In the genomic region with DNA sequence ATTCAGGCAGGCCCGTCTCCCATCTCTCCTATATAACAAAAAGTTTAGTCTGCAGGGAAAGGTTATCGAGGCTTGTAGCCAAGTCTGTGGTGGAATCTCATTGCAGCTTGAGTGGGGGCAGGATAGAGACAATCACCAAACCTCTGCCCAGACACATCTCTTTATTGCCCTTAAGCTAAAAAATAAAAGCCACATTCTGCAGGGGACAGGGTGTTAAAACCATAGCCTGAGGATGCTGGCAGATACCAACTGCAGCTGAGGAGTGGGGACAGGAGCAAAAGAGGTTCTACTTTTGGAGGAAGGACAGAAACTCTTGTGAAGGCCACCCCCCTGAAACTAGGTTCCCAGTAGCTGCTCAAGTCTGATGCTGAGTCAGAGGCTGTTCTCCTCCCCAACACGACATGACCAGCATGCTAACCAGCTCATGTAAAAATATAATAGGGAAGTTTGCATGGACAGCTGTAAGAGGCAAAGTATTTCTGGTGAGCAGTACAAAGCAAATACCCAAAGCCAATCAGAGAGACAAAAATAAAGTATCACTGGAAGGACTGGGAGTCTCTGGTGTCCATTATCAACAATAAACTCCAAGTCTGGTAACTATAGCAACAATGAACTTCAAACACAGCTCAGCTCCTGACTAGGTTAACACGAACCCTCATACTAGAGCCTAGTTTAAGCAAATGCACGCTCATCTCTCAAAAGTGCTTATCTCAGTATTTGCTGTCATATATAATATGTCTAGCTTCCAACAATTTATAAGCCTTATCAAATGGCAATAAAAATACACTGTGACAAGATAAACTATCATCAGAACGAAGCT, we compare ENCODE assay signal across 4 cellular contexts.
TF ChIP-seq lines count a peak whose summit lies in the region.

No MANE protein-coding gene starts in this region.

TF ChIP-seq in SK-N-SH treated with all-trans-retinoic acid at 6 μM for 48 hours, 23 proteins besides CTCF, POLR2A, EP300 and RAD21 (continues in another document):
- TF ChIP-seq, protein P1, sequence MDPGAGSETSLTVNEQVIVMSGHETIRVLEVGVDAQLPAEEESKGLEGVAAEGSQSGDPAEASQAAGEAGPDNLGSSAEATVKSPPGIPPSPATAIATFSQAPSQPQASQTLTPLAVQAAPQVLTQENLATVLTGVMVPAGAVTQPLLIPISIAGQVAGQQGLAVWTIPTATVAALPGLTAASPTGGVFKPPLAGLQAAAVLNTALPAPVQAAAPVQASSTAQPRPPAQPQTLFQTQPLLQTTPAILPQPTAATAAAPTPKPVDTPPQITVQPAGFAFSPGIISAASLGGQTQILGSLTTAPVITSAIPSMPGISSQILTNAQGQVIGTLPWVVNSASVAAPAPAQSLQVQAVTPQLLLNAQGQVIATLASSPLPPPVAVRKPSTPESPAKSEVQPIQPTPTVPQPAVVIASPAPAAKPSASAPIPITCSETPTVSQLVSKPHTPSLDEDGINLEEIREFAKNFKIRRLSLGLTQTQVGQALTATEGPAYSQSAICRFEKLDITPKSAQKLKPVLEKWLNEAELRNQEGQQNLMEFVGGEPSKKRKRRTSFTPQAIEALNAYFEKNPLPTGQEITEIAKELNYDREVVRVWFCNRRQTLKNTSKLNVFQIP (CRISPR knock-in tag; IDR thresholded peaks at IDR 0.05; ENCODE audit: borderline replicate concordance, low read depth): no peak
- no peak for TF ChIP-seq ZFP30 (CRISPR knock-in tag; IDR thresholded peaks at IDR 0.05)
- no peak for TF ChIP-seq ARNTL (CRISPR knock-in tag; IDR thresholded peaks at IDR 0.05; ENCODE audit: borderline replicate concordance, low read depth)
- no peak for TF ChIP-seq ZNF565 (CRISPR knock-in tag; conservative IDR thresholded peaks at IDR 0.05; ENCODE audit: low read depth)
- no peak for TF ChIP-seq RARB (CRISPR knock-in tag; IDR thresholded peaks at IDR 0.05)
- TF ChIP-seq, protein P2, sequence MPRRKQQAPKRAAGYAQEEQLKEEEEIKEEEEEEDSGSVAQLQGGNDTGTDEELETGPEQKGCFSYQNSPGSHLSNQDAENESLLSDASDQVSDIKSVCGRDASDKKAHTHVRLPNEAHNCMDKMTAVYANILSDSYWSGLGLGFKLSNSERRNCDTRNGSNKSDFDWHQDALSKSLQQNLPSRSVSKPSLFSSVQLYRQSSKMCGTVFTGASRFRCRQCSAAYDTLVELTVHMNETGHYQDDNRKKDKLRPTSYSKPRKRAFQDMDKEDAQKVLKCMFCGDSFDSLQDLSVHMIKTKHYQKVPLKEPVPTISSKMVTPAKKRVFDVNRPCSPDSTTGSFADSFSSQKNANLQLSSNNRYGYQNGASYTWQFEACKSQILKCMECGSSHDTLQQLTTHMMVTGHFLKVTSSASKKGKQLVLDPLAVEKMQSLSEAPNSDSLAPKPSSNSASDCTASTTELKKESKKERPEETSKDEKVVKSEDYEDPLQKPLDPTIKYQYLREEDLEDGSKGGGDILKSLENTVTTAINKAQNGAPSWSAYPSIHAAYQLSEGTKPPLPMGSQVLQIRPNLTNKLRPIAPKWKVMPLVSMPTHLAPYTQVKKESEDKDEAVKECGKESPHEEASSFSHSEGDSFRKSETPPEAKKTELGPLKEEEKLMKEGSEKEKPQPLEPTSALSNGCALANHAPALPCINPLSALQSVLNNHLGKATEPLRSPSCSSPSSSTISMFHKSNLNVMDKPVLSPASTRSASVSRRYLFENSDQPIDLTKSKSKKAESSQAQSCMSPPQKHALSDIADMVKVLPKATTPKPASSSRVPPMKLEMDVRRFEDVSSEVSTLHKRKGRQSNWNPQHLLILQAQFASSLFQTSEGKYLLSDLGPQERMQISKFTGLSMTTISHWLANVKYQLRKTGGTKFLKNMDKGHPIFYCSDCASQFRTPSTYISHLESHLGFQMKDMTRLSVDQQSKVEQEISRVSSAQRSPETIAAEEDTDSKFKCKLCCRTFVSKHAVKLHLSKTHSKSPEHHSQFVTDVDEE (CRISPR knock-in tag; IDR thresholded peaks at IDR 0.05): no peak
- TF ChIP-seq PPARA (CRISPR knock-in tag; IDR thresholded peaks at IDR 0.05; ENCODE audit: borderline replicate concordance): no peak

TF ChIP-seq in SK-N-SH, 30 proteins besides CTCF, POLR2A, EP300 and RAD21:
- TF ChIP-seq EZH2phosphoT487 (IDR thresholded peaks at IDR 0.05; ENCODE audit: borderline replicate concordance, low read depth) (no peak), FOXJ3 (CRISPR knock-in tag; IDR thresholded peaks at IDR 0.05) (no peak), ELF1 (IDR thresholded peaks at IDR 0.05) (no peak), FOSL2 (IDR thresholded peaks at IDR 0.05; ENCODE audit: borderline replicate concordance, low read depth) (no peak), SMC3 (IDR thresholded peaks at IDR 0.05; ENCODE audit: low read depth, low read length) (no peak), SIN3A (IDR thresholded peaks at IDR 0.05; ENCODE audit: borderline replicate concordance, low read depth, low read length) (no peak), NRF1 (IDR thresholded peaks at IDR 0.05; ENCODE audit: low read depth, low read length) (no peak)
- TF ChIP-seq, protein P3, sequence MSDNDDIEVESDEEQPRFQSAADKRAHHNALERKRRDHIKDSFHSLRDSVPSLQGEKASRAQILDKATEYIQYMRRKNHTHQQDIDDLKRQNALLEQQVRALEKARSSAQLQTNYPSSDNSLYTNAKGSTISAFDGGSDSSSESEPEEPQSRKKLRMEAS (IDR thresholded peaks at IDR 0.05; ENCODE audit: low read depth): no peak

TF ChIP-seq in K562, 482 proteins besides CTCF, POLR2A, EP300 and RAD21 (continued from another document):
- TF ChIP-seq RFX1 (IDR thresholded peaks at IDR 0.05) (peak; percentile 89), MAFF (IDR thresholded peaks at IDR 0.05; ENCODE audit: low read length) (peak; percentile 18; the same call in 1 of the 2 replicates), FOXK2 (conservative IDR thresholded peaks at IDR 0.05 in 1 of 2, IDR thresholded peaks at IDR 0.05 in 1 of 2; ENCODE audit: low read depth in 2 of 2) (peak in 1 of 2 experiments; percentile 71; a peak in 1 of 4 replicates), BHLHE40 (IDR thresholded peaks at IDR 0.05; ENCODE audit: low read length) (peak; percentile 7; the same call in 1 of the 2 replicates), JUND (IDR thresholded peaks at IDR 0.05; ENCODE audit: borderline replicate concordance, low read depth, low read length) (peak; percentile 49; the same call in 1 of the 2 replicates), JUND (tag; IDR thresholded peaks at IDR 0.05; ENCODE audit: borderline replicate concordance, low read depth, low read length) (peak; percentile 63; the same call in 2 of the 3 replicates), RBM34 (IDR thresholded peaks at IDR 0.05; ENCODE audit: borderline replicate concordance, insufficient read depth, low read length) (no peak), MAFK (IDR thresholded peaks at IDR 0.05; ENCODE audit: low read length) (peak; percentile 60; the same call in 1 of the 2 replicates), ZNF79 (CRISPR knock-in tag; IDR thresholded peaks at IDR 0.05; ENCODE audit: low read depth) (no peak), SP1 (CRISPR knock-in tag; IDR thresholded peaks at IDR 0.05) (no peak), NFE2 (IDR thresholded peaks at IDR 0.05; ENCODE audit: low read depth) (peak; percentile 68), ZC3H4 (CRISPR knock-in tag; IDR thresholded peaks at IDR 0.05; ENCODE audit: borderline replicate concordance) (no peak), KLF1 (tag; IDR thresholded peaks at IDR 0.05) (no peak), C11orf30 (IDR thresholded peaks at IDR 0.05; ENCODE audit: low read depth) (peak; percentile 40; the same call in 1 of the 2 replicates), ATF7 (IDR thresholded peaks at IDR 0.05) (peak; percentile 61; the same call in 1 of the 2 replicates)
- TF ChIP-seq, protein P4, sequence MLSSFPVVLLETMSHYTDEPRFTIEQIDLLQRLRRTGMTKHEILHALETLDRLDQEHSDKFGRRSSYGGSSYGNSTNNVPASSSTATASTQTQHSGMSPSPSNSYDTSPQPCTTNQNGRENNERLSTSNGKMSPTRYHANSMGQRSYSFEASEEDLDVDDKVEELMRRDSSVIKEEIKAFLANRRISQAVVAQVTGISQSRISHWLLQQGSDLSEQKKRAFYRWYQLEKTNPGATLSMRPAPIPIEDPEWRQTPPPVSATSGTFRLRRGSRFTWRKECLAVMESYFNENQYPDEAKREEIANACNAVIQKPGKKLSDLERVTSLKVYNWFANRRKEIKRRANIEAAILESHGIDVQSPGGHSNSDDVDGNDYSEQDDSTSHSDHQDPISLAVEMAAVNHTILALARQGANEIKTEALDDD (IDR thresholded peaks at IDR 0.05): peak; percentile 90
- TF ChIP-seq, protein P5, sequence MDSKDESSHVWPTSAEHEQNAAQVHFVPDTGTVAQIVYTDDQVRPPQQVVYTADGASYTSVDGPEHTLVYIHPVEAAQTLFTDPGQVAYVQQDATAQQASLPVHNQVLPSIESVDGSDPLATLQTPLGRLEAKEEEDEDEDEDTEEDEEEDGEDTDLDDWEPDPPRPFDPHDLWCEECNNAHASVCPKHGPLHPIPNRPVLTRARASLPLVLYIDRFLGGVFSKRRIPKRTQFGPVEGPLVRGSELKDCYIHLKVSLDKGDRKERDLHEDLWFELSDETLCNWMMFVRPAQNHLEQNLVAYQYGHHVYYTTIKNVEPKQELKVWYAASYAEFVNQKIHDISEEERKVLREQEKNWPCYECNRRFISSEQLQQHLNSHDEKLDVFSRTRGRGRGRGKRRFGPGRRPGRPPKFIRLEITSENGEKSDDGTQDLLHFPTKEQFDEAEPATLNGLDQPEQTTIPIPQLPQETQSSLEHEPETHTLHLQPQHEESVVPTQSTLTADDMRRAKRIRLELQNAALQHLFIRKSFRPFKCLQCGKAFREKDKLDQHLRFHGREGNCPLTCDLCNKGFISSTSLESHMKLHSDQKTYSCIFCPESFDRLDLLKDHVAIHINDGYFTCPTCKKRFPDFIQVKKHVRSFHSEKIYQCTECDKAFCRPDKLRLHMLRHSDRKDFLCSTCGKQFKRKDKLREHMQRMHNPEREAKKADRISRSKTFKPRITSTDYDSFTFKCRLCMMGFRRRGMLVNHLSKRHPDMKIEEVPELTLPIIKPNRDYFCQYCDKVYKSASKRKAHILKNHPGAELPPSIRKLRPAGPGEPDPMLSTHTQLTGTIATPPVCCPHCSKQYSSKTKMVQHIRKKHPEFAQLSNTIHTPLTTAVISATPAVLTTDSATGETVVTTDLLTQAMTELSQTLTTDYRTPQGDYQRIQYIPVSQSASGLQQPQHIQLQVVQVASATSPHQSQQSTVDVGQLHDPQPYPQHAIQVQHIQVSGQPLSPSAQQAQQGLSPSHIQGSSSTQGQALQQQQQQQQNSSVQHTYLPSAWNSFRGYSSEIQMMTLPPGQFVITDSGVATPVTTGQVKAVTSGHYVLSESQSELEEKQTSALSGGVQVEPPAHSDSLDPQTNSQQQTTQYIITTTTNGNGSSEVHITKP (IDR thresholded peaks at IDR 0.05; ENCODE audit: partially characterized antibody): peak; percentile 97

TF ChIP-seq in GM12891, 5 proteins besides CTCF, POLR2A, EP300 and RAD21 (continued from another document):
- TF ChIP-seq POLR2AphosphoS5 (IDR thresholded peaks at IDR 0.05; ENCODE audit: low read depth, low read length): no peak
- no peak for TF ChIP-seq PAX5 (IDR thresholded peaks at IDR 0.05; ENCODE audit: insufficient read depth, low read length, severe bottlenecking)
- no peak for TF ChIP-seq SPI1 (IDR thresholded peaks at IDR 0.05; ENCODE audit: low read depth, low read length)
- no peak for TF ChIP-seq TAF1 (IDR thresholded peaks at IDR 0.05; ENCODE audit: low read depth, low read length)
